In genomic region chr6:167397712-167398111, GRCh38 we compare ENCODE assay signal across 18 cellular contexts.
A peak's percentile ranks its signal among the peaks of the same experiment; 100 is the strongest.
DNase-seq lines count a peak whose midpoint lies in the region; ATAC-seq and TF ChIP-seq lines count a peak whose summit lies in the region.
"Had no signal": no experiment of that assay in that cellular context is flagged by ENCODE, and none has a peak within 500 bp of the region (broad histone marks: within the 10 kb centered on the region; RNA-seq: fewer than 3 reads in every experiment).

No MANE protein-coding gene starts in this region.

- no peak overlapping the region for H3K27ac Mint-ChIP-seq in activated T-helper 1 cell treated with anti-CD3 and anti-CD28 coated beads, Interleukin-12 subunit alpha, Interleukin-12 subunit beta, Interleukin-2, Interleukin-4 antibody, amounts not matched to agents 30 ng/mL and 10 ng/mL and 1 ng/mL, durations not matched to agents 14 hours and 24 hours and 36 hours
- H3K27ac Mint-ChIP-seq: CD4-positive, CD25-positive, alpha-beta regulatory T cell; CD8-positive, alpha-beta memory T cell; HFFc6 had no signal

- H3K4me3 ChIP-seq in coronary artery (no peak overlapping the region), right lobe of liver (no peak overlapping the region), upper lobe of right lung (no peak overlapping the region), transverse colon (no peak overlapping the region), mesenchymal stem cell (ENCODE audit: insufficient read depth in 1 of 2, low read depth in 1 of 2, low read length in 2 of 2) (no peak overlapping the region)

- 84% methylated on average over 3 of the region's 6 CpGs for WGBS in right lobe of liver (ENCODE audit: insufficient coverage, low coverage, low lambda C conversion rate, missing lambda C conversion rate)
- 84 to 91% methylated on average over 3 to 6 of the region's 6 CpGs for WGBS in transverse colon (ENCODE audit: low coverage in 1 of 2), 2 donors
- 99% methylated on average over 6 of the region's 6 CpGs for WGBS in mesenchymal stem cell

- no peak overlapping the region for H4K8ac ChIP-seq in mesenchymal stem cell (ENCODE audit: low read length)

- TF ChIP-seq EP300 in transverse colon (IDR thresholded peaks at IDR 0.05; ENCODE audit: low read depth): no peak

- H2AK5ac ChIP-seq in mesenchymal stem cell (ENCODE audit: low read length, severe bottlenecking): no peak overlapping the region

- no peak for TF ChIP-seq CTCF in coronary artery (IDR thresholded peaks at IDR 0.05)
- no peak for TF ChIP-seq CTCF in right lobe of liver (IDR thresholded peaks at IDR 0.05)
- TF ChIP-seq CTCF in upper lobe of right lung (IDR thresholded peaks at IDR 0.05): no peak
- TF ChIP-seq CTCF in transverse colon (IDR thresholded peaks at IDR 0.05): no peak

- H3K4ac ChIP-seq in mesenchymal stem cell (ENCODE audit: low read depth in 1 of 2, low read length in 2 of 2): no peak overlapping the region

- in situ Hi-C loops in transverse colon (cut with MboI; ENCODE audit: low pct_ligation_motif_present in 1 of 4, low pct_unique_long_range_greater_than_20kb in 1 of 4, low sequenced_read_pairs in 3 of 4): no loop called here

- ATAC-seq in right lobe of liver: no peak
- no peak for ATAC-seq in upper lobe of right lung
- ATAC-seq: HCT116 had no signal

- H3K4me1 Mint-ChIP-seq in activated T-helper 1 cell treated with anti-CD3 and anti-CD28 coated beads, Interleukin-12 subunit alpha, Interleukin-12 subunit beta, Interleukin-2, Interleukin-4 antibody, amounts not matched to agents 30 ng/mL and 10 ng/mL and 1 ng/mL, durations not matched to agents 14 hours and 24 hours and 36 hours (ENCODE audit: low read depth): no peaks in the 10 kb centered on the region
- H3K4me1 Mint-ChIP-seq: CD4-positive, CD25-positive, alpha-beta regulatory T cell; CD8-positive, alpha-beta memory T cell had no signal

- intact Hi-C loops in right lobe of liver (cut with DNase I): no loop called here
- intact Hi-C loops in upper lobe of right lung (cut with DNase I): loop anchor here (10.0 kb wide), 1 partner anchor 657 kb away; no protein-coding TSS in a partner anchor
- intact Hi-C loops in transverse colon (cut with DNase I; ENCODE audit: low total_unique reads): no loop called here
- intact Hi-C loops in activated T-helper 1 cell treated with anti-CD3 and anti-CD28 coated beads, Interleukin-12 subunit alpha, Interleukin-12 subunit beta, Interleukin-2, Interleukin-4 antibody, amounts not matched to agents 30 ng/mL and 10 ng/mL and 1 ng/mL, durations not matched to agents 14 hours and 24 hours and 36 hours (cut with micrococcal nuclease): no loop called here

- peaks cover 0 to 32% (median 15%) of the 10 kb centered on the region in 4 donors for H3K4me1 ChIP-seq in right lobe of liver
- H3K4me1 ChIP-seq in upper lobe of right lung: no peaks in the 10 kb centered on the region
- peaks cover 0 to 14% (median 9%) of the 10 kb centered on the region in 4 donors for H3K4me1 ChIP-seq in transverse colon
- H3K4me1 ChIP-seq in mesenchymal stem cell (ENCODE audit: control insufficient read depth, insufficient read depth, low read depth, low read length): no peaks in the 10 kb centered on the region
- H3K4me1 ChIP-seq: BE2C had no signal

- no peak overlapping the region for H3K14ac ChIP-seq in mesenchymal stem cell (ENCODE audit: low read length in 2 of 2)

- no peaks in the 10 kb centered on the region for H3K36me3 Mint-ChIP-seq in activated T-helper 1 cell treated with anti-CD3 and anti-CD28 coated beads, Interleukin-12 subunit alpha, Interleukin-12 subunit beta, Interleukin-2, Interleukin-4 antibody, amounts not matched to agents 30 ng/mL and 10 ng/mL and 1 ng/mL, durations not matched to agents 14 hours and 24 hours and 36 hours (ENCODE audit: low read depth)
- H3K36me3 Mint-ChIP-seq: CD4-positive, CD25-positive, alpha-beta regulatory T cell; CD8-positive, alpha-beta memory T cell had no signal

- no peak overlapping the region for H3K23ac ChIP-seq in mesenchymal stem cell (ENCODE audit: low read length in 2 of 2)

- no peaks in the 10 kb centered on the region for H3K27me3 ChIP-seq in right lobe of liver
- H3K27me3 ChIP-seq in upper lobe of right lung: no peaks in the 10 kb centered on the region
- no peaks in the 10 kb centered on the region for H3K27me3 ChIP-seq in transverse colon
- H3K27me3 ChIP-seq in mesenchymal stem cell (ENCODE audit: control insufficient read depth in 1 of 2, insufficient read depth in 1 of 2, low read length in 2 of 2): peaks cover 0 to 8% of the 10 kb centered on the region in 2 experiments

- no peaks in the 10 kb centered on the region for H3K9me3 Mint-ChIP-seq in activated T-helper 1 cell treated with anti-CD3 and anti-CD28 coated beads, Interleukin-12 subunit alpha, Interleukin-12 subunit beta, Interleukin-2, Interleukin-4 antibody, amounts not matched to agents 30 ng/mL and 10 ng/mL and 1 ng/mL, durations not matched to agents 14 hours and 24 hours and 36 hours
- H3K9me3 Mint-ChIP-seq: CD4-positive, CD25-positive, alpha-beta regulatory T cell had no signal

- H3K36me3 ChIP-seq in right lobe of liver: no peaks in the 10 kb centered on the region
- no peaks in the 10 kb centered on the region for H3K36me3 ChIP-seq in upper lobe of right lung
- no peaks in the 10 kb centered on the region for H3K36me3 ChIP-seq in transverse colon
- H3K36me3 ChIP-seq in mesenchymal stem cell (ENCODE audit: control insufficient read depth in 1 of 2, insufficient read depth in 2 of 2, low read depth in 1 of 2, low read length in 2 of 2): no peaks in the 10 kb centered on the region
- H3K36me3 ChIP-seq: BE2C had no signal

- H3K18ac ChIP-seq in mesenchymal stem cell (ENCODE audit: low read depth in 1 of 2, low read length in 2 of 2): no peak overlapping the region

- no peak overlapping the region for H3K9ac ChIP-seq in mesenchymal stem cell (ENCODE audit: low read length)

- no peak overlapping the region for H2BK15ac ChIP-seq in mesenchymal stem cell (ENCODE audit: low read depth, poor library complexity, severe bottlenecking)

- H3K9me3 ChIP-seq in right lobe of liver: no peaks in the 10 kb centered on the region
- no peaks in the 10 kb centered on the region for H3K9me3 ChIP-seq in upper lobe of right lung
- H3K9me3 ChIP-seq in transverse colon: no peaks in the 10 kb centered on the region
- H3K9me3 ChIP-seq in mesenchymal stem cell (ENCODE audit: control insufficient read depth, low read length): no peaks in the 10 kb centered on the region
- H3K9me3 ChIP-seq: BE2C had no signal

- H3K27me3 Mint-ChIP-seq in activated T-helper 1 cell treated with anti-CD3 and anti-CD28 coated beads, Interleukin-12 subunit alpha, Interleukin-12 subunit beta, Interleukin-2, Interleukin-4 antibody, amounts not matched to agents 30 ng/mL and 10 ng/mL and 1 ng/mL, durations not matched to agents 14 hours and 24 hours and 36 hours (ENCODE audit: insufficient read depth): peaks cover 2% of the 10 kb centered on the region
- H3K27me3 Mint-ChIP-seq: CD4-positive, CD25-positive, alpha-beta regulatory T cell had no signal

- H3K4me3 Mint-ChIP-seq in activated T-helper 1 cell treated with anti-CD3 and anti-CD28 coated beads, Interleukin-12 subunit alpha, Interleukin-12 subunit beta, Interleukin-2, Interleukin-4 antibody, amounts not matched to agents 30 ng/mL and 10 ng/mL and 1 ng/mL, durations not matched to agents 14 hours and 24 hours and 36 hours: no peak overlapping the region
- H3K4me3 Mint-ChIP-seq: CD4-positive, CD25-positive, alpha-beta regulatory T cell; CD8-positive, alpha-beta memory T cell; HFFc6 had no signal

- TF ChIP-seq POLR2A in right lobe of liver (IDR thresholded peaks at IDR 0.05) (no peak), transverse colon (IDR thresholded peaks at IDR 0.05) (no peak)

- H3K4me2 ChIP-seq in mesenchymal stem cell (ENCODE audit: low read length, poor library complexity, severe bottlenecking): no peak overlapping the region

- H3K79me1 ChIP-seq in mesenchymal stem cell (replicated peaks; ENCODE audit: low read length, poor library complexity, severe bottlenecking): no peaks in the 10 kb centered on the region

- no peak overlapping the region for H2AFZ ChIP-seq in mesenchymal stem cell (ENCODE audit: low read depth, low read length)

- DNase-seq in D341Med (ENCODE audit: low spot score) (peak; percentile 5), coronary artery (ENCODE audit: low spot score) (peak; percentile 60), right lobe of liver (no peak), upper lobe of right lung (peak; percentile 32), transverse colon (no peak), mesenchymal stem cell (no peak)
- no peak for DNase-seq in activated T-helper 1 cell treated with anti-CD3 and anti-CD28 coated beads, Interleukin-12 subunit alpha, Interleukin-12 subunit beta, Interleukin-2, Interleukin-4 antibody, amounts not matched to agents 30 ng/mL and 10 ng/mL and 1 ng/mL, durations not matched to agents 14 hours and 24 hours and 36 hours (ENCODE audit: low spot score)
- DNase-seq: BE2C; C1 segment of cervical spinal cord; CD4-positive, CD25-positive, alpha-beta regulatory T cell; CD8-positive, alpha-beta memory T cell; COR-L47; GOT3; H7; HFFc6; IMR-90 had no signal

- H3K27ac ChIP-seq in coronary artery (no peak overlapping the region), right lobe of liver (peak overlapping the region in 2 of 3 donors; percentile 24 to 70), upper lobe of right lung (no peak overlapping the region), transverse colon (no peak overlapping the region), mesenchymal stem cell (ENCODE audit: low read length, poor library complexity, severe bottlenecking) (no peak overlapping the region)
- H3K27ac ChIP-seq: HL-60 had no signal

- no peak overlapping the region for H2BK120ac ChIP-seq in mesenchymal stem cell (ENCODE audit: low read depth, low read length)

- H4K91ac ChIP-seq in mesenchymal stem cell (ENCODE audit: low read length): no peak overlapping the region

- no peak overlapping the region for H2BK12ac ChIP-seq in mesenchymal stem cell (ENCODE audit: low read length in 2 of 2)

- H2BK5ac ChIP-seq in mesenchymal stem cell (ENCODE audit: low read depth, low read length, poor library complexity, severe bottlenecking): no peak overlapping the region

Comparison
In these comparisons a context has a peak if more than half of its experiments do, and no peak if none do; other contexts are left out.
1. DNase-seq: peak in D341Med (single experiment), coronary artery (single experiment) and upper lobe of right lung (single experiment); none in right lobe of liver (0 of 3), transverse colon (single experiment), activated T-helper 1 cell treated with anti-CD3 and anti-CD28 coated beads, Interleukin-12 subunit alpha, Interleukin-12 subunit beta, Interleukin-2, Interleukin-4 antibody, amounts not matched to agents 30 ng/mL and 10 ng/mL and 1 ng/mL, durations not matched to agents 14 hours and 24 hours and 36 hours (single experiment) and mesenchymal stem cell (single experiment).
2. H3K27ac ChIP-seq: peak in right lobe of liver (2 of 3); none in coronary artery (0 of 2), upper lobe of right lung (single experiment), transverse colon (0 of 4) and mesenchymal stem cell (single experiment).